ENCODE assay signal across 10 cellular contexts in the genomic region with DNA sequence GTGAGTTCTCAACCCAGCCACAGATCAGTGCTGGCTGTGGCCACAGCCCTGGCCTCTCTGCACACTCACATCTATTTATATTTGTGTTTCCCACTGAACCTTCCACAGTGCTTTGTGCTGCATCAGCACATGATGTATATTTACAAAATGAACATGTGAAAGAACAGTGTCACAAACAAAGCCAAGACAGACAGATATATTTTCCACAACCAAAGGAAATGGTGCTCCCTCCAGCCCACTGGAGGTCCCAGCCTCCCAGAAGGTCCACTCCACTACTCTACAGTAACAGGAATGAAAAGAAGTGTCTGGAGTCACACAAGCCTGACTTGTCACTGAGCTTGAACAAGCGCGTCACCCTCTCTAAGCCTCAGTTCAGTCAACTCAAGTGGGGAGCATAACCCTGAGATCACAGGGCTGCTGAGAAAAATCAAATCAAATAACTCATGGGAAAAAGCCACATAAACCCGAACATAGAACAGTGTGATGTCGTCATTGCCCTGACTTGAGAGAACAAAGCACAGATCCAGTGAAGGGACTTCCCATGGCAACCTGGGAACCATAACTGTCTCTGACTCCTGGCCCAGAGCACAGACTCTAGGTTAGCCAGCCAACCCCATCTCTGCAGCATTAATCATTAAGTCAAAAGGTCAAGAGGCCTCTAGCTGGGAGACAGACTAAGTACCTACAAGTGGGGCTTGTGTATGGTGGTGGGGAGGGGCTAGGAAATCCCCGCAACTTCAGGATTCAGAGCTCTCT.
A peak's percentile ranks its signal among the peaks of the same experiment; 100 is the strongest.
DNase-seq lines count a peak whose midpoint lies in the region; ATAC-seq and TF ChIP-seq lines count a peak whose summit lies in the region.
"Had no signal": no experiment of that assay in that cellular context is flagged by ENCODE, and none has a peak within 500 bp of the region (broad histone marks: within the 10 kb centered on the region; RNA-seq: fewer than 3 reads in every experiment).

No MANE protein-coding gene starts in this region.

- peaks cover 5% of the 10 kb centered on the region for H3K27me3 Mint-ChIP-seq in nephron progenitor cell (ENCODE audit: low read depth, poor library complexity)

- H3K4me1 ChIP-seq in stomach = peaks cover 0 to 17% (median 6%) of the 10 kb centered on the region in 4 donors

- DNase-seq in DMS153 treated with DMSO at 0.1 percent for 48 hours (lab: John Stamatoyannopoulos, UW; ENCODE audit: unreplicated experiment) = peak; percentile 34
- peak; percentile 43 for DNase-seq in NCI-H1092 treated with DMSO at 0.1 percent for 48 hours (lab: John Stamatoyannopoulos, UW)
- DNase-seq in epithelial cell of proximal tubule (ENCODE audit: low read depth) = peak; percentile 99
- DNase-seq in nephron progenitor cell = peak; percentile 31
- DNase-seq in stomach = no peak
- DNase-seq in GM20000 (ENCODE audit: low spot score) = no peak
- DNase-seq: NCI-H146; stimulated activated CD4-positive, alpha-beta T cell treated with anti-CD3 and anti-CD28 coated beads, Interleukin-15, amount 100 ng/mL, for 24 hours had no signal

- ATAC-seq in GM19463 (IDR thresholded peaks at IDR 0.05; ENCODE audit: unreplicated experiment) (no peak), GM21447 (IDR thresholded peaks at IDR 0.05; ENCODE audit: unreplicated experiment) (no peak)

- H3K27ac Mint-ChIP-seq in nephron progenitor cell = peak overlapping the region; percentile 78

- peaks cover 59% of the 10 kb centered on the region for H3K4me1 Mint-ChIP-seq in nephron progenitor cell

- no peaks in the 10 kb centered on the region for H3K27me3 ChIP-seq in stomach

- H3K4me3 Mint-ChIP-seq in nephron progenitor cell = peak overlapping the region; percentile 35

- H3K9me3 ChIP-seq in stomach = no peaks in the 10 kb centered on the region

- TF ChIP-seq POLR2A in stomach (IDR thresholded peaks at IDR 0.05) = no peak

- no peak overlapping the region for H3K27ac ChIP-seq in stomach

- TF ChIP-seq EP300 in stomach (IDR thresholded peaks at IDR 0.05) = no peak

- H3K4me3 ChIP-seq in epithelial cell of proximal tubule (ENCODE audit: low read depth, low read length) (no peak overlapping the region), stomach (no peak overlapping the region)

- 72 to 81% (median 74%) methylated on average over 4 to 5 of the region's 5 CpGs for WGBS in stomach, 5 donors

- no peaks in the 10 kb centered on the region for H3K9me3 Mint-ChIP-seq in nephron progenitor cell

- TF ChIP-seq CTCF in epithelial cell of proximal tubule (conservative IDR thresholded peaks at IDR 0.05; ENCODE audit: low read depth, low read length) (no peak), nephron progenitor cell (IDR thresholded peaks at IDR 0.05) (no peak), stomach (IDR thresholded peaks at IDR 0.05) (no peak), GM20000 (IDR thresholded peaks at IDR 0.05; ENCODE audit: extremely low read depth, missing control alignments) (no peak)

- intact Hi-C loops in stomach (cut with DNase I; ENCODE audit: low total_unique reads) = no loop called here

- H3K36me3 Mint-ChIP-seq in nephron progenitor cell (ENCODE audit: low read depth) = peaks cover 6% of the 10 kb centered on the region

- no peaks in the 10 kb centered on the region for H3K36me3 ChIP-seq in stomach

Comparison
In these comparisons a context has a peak if more than half of its experiments do, and no peak if none do; other contexts are left out.
1. DNase-seq: peak in DMS153 treated with DMSO at 0.1 percent for 48 hours (single experiment), NCI-H1092 treated with DMSO at 0.1 percent for 48 hours (single experiment), epithelial cell of proximal tubule (single experiment) and nephron progenitor cell (single experiment); none in stomach (single experiment) and GM20000 (single experiment).